Comparison of ENCODE assay signal across 14 cellular contexts in genomic region chr22:41844036-41844435, GRCh38. TPM values are rescaled to one million over a fixed set of nuclear protein-coding genes. Genes with fewer than 3 reads are reported as not detected.
DNase-seq lines count a peak whose midpoint lies in the region; ATAC-seq and TF ChIP-seq lines count a peak whose summit lies in the region.
"Had no signal": no experiment of that assay in that cellular context is flagged by ENCODE, and none has a peak within 500 bp of the region (broad histone marks: within the 10 kb centered on the region; RNA-seq: fewer than 3 reads in every experiment).

No MANE protein-coding gene starts in this region.

- TF ChIP-seq CTCF in esophagus squamous epithelium (IDR thresholded peaks at IDR 0.05): no peak
- no peak for TF ChIP-seq CTCF in suprapubic skin (IDR thresholded peaks at IDR 0.05)

- H3K27me3 ChIP-seq in esophagus squamous epithelium: no peaks in the 10 kb centered on the region
- H3K27me3 ChIP-seq in suprapubic skin: no peaks in the 10 kb centered on the region
- H3K27me3 ChIP-seq: uterus had no signal

- H3K36me3 Mint-ChIP-seq in activated naive CD4-positive, alpha-beta T cell treated with anti-CD3 and anti-CD28 coated beads for 36 hours (ENCODE audit: low read depth): peaks cover 43% of the 10 kb centered on the region

- H3K9me3 Mint-ChIP-seq in activated naive CD4-positive, alpha-beta T cell treated with anti-CD3 and anti-CD28 coated beads for 36 hours: no peaks in the 10 kb centered on the region

- DNase-seq in activated naive CD4-positive, alpha-beta T cell treated with anti-CD3 and anti-CD28 coated beads for 36 hours: no peak
- no peak for DNase-seq in activated naive CD4-positive, alpha-beta T cell treated with Interleukin-2 at 50 U/mL for 16 hours
- DNase-seq in SK-N-MC (ENCODE audit: low read depth, low spot score) (no peak), esophagus squamous epithelium (lab: John Stamatoyannopoulos, UW) (no peak), suprapubic skin (ENCODE audit: low spot score in 2 of 2) (no peak), HCEC 1CT (no peak), iPS-NIHi7 (ENCODE audit: extremely low spot score) (no peak)
- DNase-seq: activated CD4-positive, alpha-beta T cell treated with anti-CD3 and anti-CD28 coated beads, Interleukin-2, amount 50 U/mL, for 1 hour; activated naive CD4-positive, alpha-beta T cell treated with anti-CD3 and anti-CD28 coated beads, Interleukin-2, amount 50 U/mL, for 16 hours; DMS79 treated with DMSO at 0.1 percent for 48 hours; NK-92 treated with Interleukin-12 subunit alpha and Interleukin-12 subunit beta, amount 100 ng/mL, for 24 hours; uterus had no signal

- H3K9me3 ChIP-seq in SK-N-MC (ENCODE audit: low read depth, low read length): no peaks in the 10 kb centered on the region
- no peaks in the 10 kb centered on the region for H3K9me3 ChIP-seq in esophagus squamous epithelium
- H3K9me3 ChIP-seq in suprapubic skin: no peaks in the 10 kb centered on the region
- H3K9me3 ChIP-seq: uterus had no signal

- no peaks in the 10 kb centered on the region for H3K27me3 Mint-ChIP-seq in activated naive CD4-positive, alpha-beta T cell treated with anti-CD3 and anti-CD28 coated beads for 36 hours (ENCODE audit: low read depth)

- no peak overlapping the region for H3K4me3 ChIP-seq in SK-N-MC
- no peak overlapping the region for H3K4me3 ChIP-seq in esophagus squamous epithelium
- no peak overlapping the region for H3K4me3 ChIP-seq in suprapubic skin
- H3K4me3 ChIP-seq: uterus had no signal

- H3K27ac ChIP-seq in SK-N-MC: peak overlapping the region; percentile 58
- peak overlapping the region; percentile 30 to 99 (median 90) for H3K27ac ChIP-seq in esophagus squamous epithelium
- peak overlapping the region; percentile 83 for H3K27ac ChIP-seq in suprapubic skin
- H3K27ac ChIP-seq: parathyroid adenoma, uterus had no signal

- intact Hi-C loops in activated naive CD4-positive, alpha-beta T cell treated with anti-CD3 and anti-CD28 coated beads for 36 hours (cut with micrococcal nuclease): no loop called here
- intact Hi-C loops in esophagus squamous epithelium (cut with DNase I): no loop called here

- H3K4me1 Mint-ChIP-seq in activated naive CD4-positive, alpha-beta T cell treated with anti-CD3 and anti-CD28 coated beads for 36 hours (ENCODE audit: low read depth): peaks cover 84% of the 10 kb centered on the region

- peak overlapping the region; percentile 82 for H3K27ac Mint-ChIP-seq in activated naive CD4-positive, alpha-beta T cell treated with anti-CD3 and anti-CD28 coated beads for 36 hours

- peak overlapping the region; percentile 24 for H3K4me3 Mint-ChIP-seq in activated naive CD4-positive, alpha-beta T cell treated with anti-CD3 and anti-CD28 coated beads for 36 hours

- WGBS in esophagus squamous epithelium, 2 donors: 43 to 44% methylated on average over 1 of the region's 1 CpG
- 59% methylated on average over 1 of the region's 1 CpG for WGBS in suprapubic skin

- TF ChIP-seq POLR2A in esophagus squamous epithelium (IDR thresholded peaks at IDR 0.05) (no peak), suprapubic skin (IDR thresholded peaks at IDR 0.05) (no peak)

- peaks cover 63% of the 10 kb centered on the region for H3K36me3 ChIP-seq in SK-N-MC (ENCODE audit: insufficient read depth, low read length)
- no peaks in the 10 kb centered on the region for H3K36me3 ChIP-seq in esophagus squamous epithelium
- H3K36me3 ChIP-seq in suprapubic skin: no peaks in the 10 kb centered on the region
- H3K36me3 ChIP-seq: uterus had no signal

- CTCF ChIA-PET in activated naive CD4-positive, alpha-beta T cell treated with anti-CD3 and anti-CD28 coated beads for 36 hours (lab: Charles Lee): interaction anchor here (0.6 to 3.4 kb wide), 3 partner anchors 8 to 18 kb away, joined by 3 to 26 read pairs (median 12); no protein-coding TSS in a partner anchor

- no peak for ATAC-seq in GM18517 (IDR thresholded peaks at IDR 0.05; ENCODE audit: unreplicated experiment)

- TF ChIP-seq EP300 in suprapubic skin (IDR thresholded peaks at IDR 0.05): no peak

- H3K4me1 ChIP-seq in esophagus squamous epithelium (peaks cover 50 to 100% (median 89%) of the 10 kb centered on the region in 3 donors), suprapubic skin (peaks cover 95% of the 10 kb centered on the region)
- H3K4me1 ChIP-seq: uterus had no signal

- H3K9ac ChIP-seq in SK-N-MC (ENCODE audit: insufficient read length): no peak overlapping the region
- H3K9ac ChIP-seq: parathyroid adenoma had no signal

RNA-seq across cellular contexts. Expression of gene SREBF2, which starts 11.1 kb away (rescaled TPM):
- 100 to 1,000 TPM; 143 to 147 TPM for total RNA-seq in activated naive CD4-positive, alpha-beta T cell treated with anti-CD3 and anti-CD28 coated beads for 36 hours
- total RNA-seq in esophagus squamous epithelium (100 to 1,000 TPM in 2 of 4 donors, 10 to 100 TPM in 2; 72.8 to 138 (median 98.6) TPM), suprapubic skin (100 to 1,000 TPM in 3 of 4 donors, 10 to 100 TPM in 1; 97.5 to 160 (median 146) TPM)

RNA-seq across cellular contexts. Expression of gene CCDC134, which starts 43.6 kb away (rescaled TPM):
- total RNA-seq in activated naive CD4-positive, alpha-beta T cell treated with anti-CD3 and anti-CD28 coated beads for 36 hours: 10 to 100 TPM; 17.0 to 19.3 TPM
- total RNA-seq in esophagus squamous epithelium (1 to 10 TPM; 5.1 to 9.0 (median 7.2) TPM), suprapubic skin (10 to 100 TPM; 10.1 to 22.0 (median 15.2) TPM)
